ENCODE assay signal across 9 cellular contexts in the genomic region with DNA sequence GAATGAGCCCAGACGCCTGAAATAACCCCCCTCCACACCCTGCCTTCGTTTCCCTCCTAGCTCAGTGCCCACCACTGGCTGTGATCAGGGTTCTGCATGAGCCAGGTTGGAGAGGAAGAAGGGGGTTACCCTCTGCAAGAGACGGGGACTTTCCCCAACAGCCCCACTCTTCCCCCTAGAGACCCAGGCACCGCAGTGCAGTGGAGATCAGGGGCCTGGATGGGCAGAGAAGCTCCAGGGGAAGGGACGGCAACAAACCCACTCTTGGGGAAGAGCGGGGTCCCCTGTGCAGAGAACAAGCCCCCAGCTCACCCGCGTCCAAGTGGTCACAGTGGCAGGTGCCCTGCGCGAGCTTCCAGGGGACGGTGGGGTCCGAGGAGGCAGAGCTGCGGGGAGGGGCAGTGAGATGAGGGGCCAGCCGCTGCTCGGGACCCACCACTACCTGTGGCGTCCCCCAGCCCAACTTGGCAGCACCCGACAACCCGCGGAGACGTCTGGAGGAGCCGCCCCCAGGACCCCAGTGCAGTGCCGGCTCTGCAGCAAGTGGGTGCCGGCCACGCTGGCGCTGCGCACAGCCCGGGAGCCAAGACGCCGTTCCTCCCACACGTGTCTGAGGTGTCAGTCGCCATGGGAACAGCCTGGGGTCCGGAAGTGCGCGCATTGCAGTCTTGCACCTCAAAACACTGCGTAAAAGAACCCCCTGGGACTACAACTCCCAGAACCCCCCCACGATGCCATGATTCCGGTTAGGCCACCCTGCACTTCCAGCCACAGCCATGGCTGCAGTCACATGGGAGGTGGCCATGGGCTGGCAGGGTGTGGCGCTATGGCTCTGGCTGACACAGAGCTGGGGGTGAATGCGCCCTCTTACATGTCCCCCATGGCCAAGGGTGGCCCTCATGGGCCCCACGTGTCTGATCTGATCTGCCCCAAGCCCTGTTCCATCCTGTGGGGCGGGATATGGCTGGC. TPM values are rescaled to one million over a fixed set of nuclear protein-coding genes. Genes with fewer than 3 reads are reported as not detected.
DNase-seq lines count a peak whose midpoint lies in the region; ATAC-seq and TF ChIP-seq lines count a peak whose summit lies in the region.
"Had no signal": no experiment of that assay in that cellular context is flagged by ENCODE, and none has a peak within 500 bp of the region (broad histone marks: within the 10 kb centered on the region; RNA-seq: fewer than 3 reads in every experiment).

No MANE protein-coding gene starts in this region.

- H3K9ac ChIP-seq in BLaER1 treated with 17β-estradiol and CSF1 and Interleukin-3, amounts not matched to agents 10 nM and 100 nM = no peak overlapping the region

- intact Hi-C loops in head of caudate nucleus (cut with DNase I) = no loop called here

- H4K20me1 ChIP-seq in BLaER1 treated with 17β-estradiol and CSF1 and Interleukin-3, amounts not matched to agents 10 nM and 100 nM = no peaks in the 10 kb centered on the region

- H3K27ac ChIP-seq in BLaER1 treated with 17β-estradiol and CSF1 and Interleukin-3, amounts not matched to agents 10 nM and 100 nM = no peak overlapping the region

- no peaks in the 10 kb centered on the region for H3K36me3 Mint-ChIP-seq in mesothelial cell of epicardium
- H3K36me3 Mint-ChIP-seq: brain had no signal

- no peak overlapping the region for H3K27ac Mint-ChIP-seq in mesothelial cell of epicardium
- H3K27ac Mint-ChIP-seq: brain had no signal

- peak; percentile 79 for ATAC-seq in HG03135 (IDR thresholded peaks at IDR 0.05; ENCODE audit: unreplicated experiment)
- ATAC-seq in GM19035 (IDR thresholded peaks at IDR 0.05; ENCODE audit: unreplicated experiment) = no peak

- H3K4me1 Mint-ChIP-seq in mesothelial cell of epicardium = no peaks in the 10 kb centered on the region
- H3K4me1 Mint-ChIP-seq: brain had no signal

- no peaks in the 10 kb centered on the region for H3K9me3 Mint-ChIP-seq in mesothelial cell of epicardium
- H3K9me3 Mint-ChIP-seq: brain had no signal

- H3K27me3 ChIP-seq in BLaER1 treated with 17β-estradiol and CSF1 and Interleukin-3, amounts not matched to agents 10 nM and 100 nM = no peaks in the 10 kb centered on the region; a peak in 1 of 22 replicates

- H3K9me3 ChIP-seq in BLaER1 treated with 17β-estradiol and CSF1 and Interleukin-3, amounts not matched to agents 10 nM and 100 nM (replicated peaks in 1 of 11) = no peaks in the 10 kb centered on the region

- H3K36me3 ChIP-seq in BLaER1 treated with 17β-estradiol and CSF1 and Interleukin-3, amounts not matched to agents 10 nM and 100 nM = no peaks in the 10 kb centered on the region

- no peak for TF ChIP-seq CTCF in mesothelial cell of epicardium (IDR thresholded peaks at IDR 0.05; ENCODE audit: unreplicated experiment)

- DNase-seq in activated T-cell treated with anti-CD3 and anti-CD28 coated beads for 24 hours (ENCODE audit: low read depth) (peak; percentile 37), head of caudate nucleus (peak; percentile 20 to 76 (median 49)), mesothelial cell of epicardium (ENCODE audit: low spot score in 2 of 2, unreplicated experiment in 2 of 2) (no peak), NCI-H1048 (lab: John Stamatoyannopoulos, UW) (no peak)
- peak; percentile 66 for DNase-seq in stimulated activated CD8-positive, alpha-beta memory T cell treated with anti-CD3 and anti-CD28 coated beads, Interleukin-4, amount 100 ng/mL, for 48 hours

- H3K4me2 ChIP-seq in BLaER1 treated with 17β-estradiol and CSF1 and Interleukin-3, amounts not matched to agents 10 nM and 100 nM = peak overlapping the region; percentile 45 to 73 (median 67)

- H3K4me3 ChIP-seq in BLaER1 treated with 17β-estradiol and CSF1 and Interleukin-3, amounts not matched to agents 10 nM and 100 nM = no peak overlapping the region; a peak in 1 of 20 replicates

- H3K4me1 ChIP-seq in BLaER1 treated with 17β-estradiol and CSF1 and Interleukin-3, amounts not matched to agents 10 nM and 100 nM = peaks cover 12 to 29% (median 22%) of the 10 kb centered on the region in 10 experiments; a peak in 18 of 20 replicates

- peaks cover 7% of the 10 kb centered on the region for H3K27me3 Mint-ChIP-seq in mesothelial cell of epicardium (ENCODE audit: low read depth)
- H3K27me3 Mint-ChIP-seq: brain had no signal

- no peak overlapping the region for H3K4me3 Mint-ChIP-seq in mesothelial cell of epicardium
- H3K4me3 Mint-ChIP-seq: brain had no signal

RNA-seq across cellular contexts. Expression of a gene that starts 45.8 kb away (rescaled TPM):
- 85.6 to 89.7 TPM (median 86.1 TPM) in 3 replicates for total RNA-seq in mesothelial cell of epicardium

Comparison
In these comparisons a context has a peak if more than half of its experiments do, and no peak if none do; other contexts are left out.
1. DNase-seq: peak in activated T-cell treated with anti-CD3 and anti-CD28 coated beads for 24 hours (single experiment), head of caudate nucleus (42 of 42) and stimulated activated CD8-positive, alpha-beta memory T cell treated with anti-CD3 and anti-CD28 coated beads, Interleukin-4, amount 100 ng/mL, for 48 hours (single experiment); none in mesothelial cell of epicardium (0 of 2) and NCI-H1048 (single experiment).